8 cellular contexts compared by ENCODE assay signal in the genomic region with DNA sequence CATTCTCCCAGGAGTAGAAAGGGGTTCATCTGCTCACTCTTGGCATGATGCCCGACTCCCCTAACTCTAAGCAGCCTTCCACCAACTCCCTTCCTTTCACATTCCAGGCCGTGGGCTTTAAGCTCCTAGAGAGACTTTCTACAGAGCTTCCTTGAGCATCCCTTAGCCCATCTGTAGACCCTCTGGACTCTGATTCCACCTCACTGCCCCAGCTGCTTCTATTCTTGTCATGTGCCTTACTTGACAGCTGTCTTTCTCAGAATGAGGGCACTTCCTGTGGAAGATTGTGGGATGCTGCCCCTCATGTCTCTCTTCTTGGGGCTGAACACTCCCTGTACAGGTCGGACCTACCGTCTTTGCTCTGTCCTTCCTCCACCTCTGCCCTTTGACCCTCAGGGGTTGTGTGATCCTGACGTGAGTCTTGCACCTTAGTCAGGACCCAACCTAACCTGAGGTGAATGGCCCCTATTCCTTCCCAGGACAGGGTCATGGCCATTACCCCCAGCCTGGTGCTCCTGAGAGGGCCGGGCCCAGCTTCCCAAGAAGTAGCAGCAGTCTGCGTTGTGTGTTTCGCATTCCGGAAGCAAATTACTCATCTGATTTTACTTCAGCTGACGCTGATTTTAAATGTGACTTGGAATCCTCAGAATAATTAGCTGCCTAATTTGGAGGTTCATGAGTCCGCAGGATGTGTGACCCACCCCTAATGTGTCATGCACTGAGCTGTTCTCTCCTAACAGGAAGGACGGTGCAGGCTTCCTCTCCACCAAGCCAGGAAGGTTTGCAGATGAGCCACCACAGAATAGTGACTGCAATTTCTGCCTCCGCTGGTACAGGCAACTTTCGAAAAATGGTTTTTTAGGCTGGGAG. TPM values are rescaled to one million over a fixed set of nuclear protein-coding genes. Genes with fewer than 3 reads are reported as not detected.
A peak's percentile ranks its signal among the peaks of the same experiment; 100 is the strongest.
DNase-seq lines count a peak whose midpoint lies in the region; ATAC-seq and TF ChIP-seq lines count a peak whose summit lies in the region.

No MANE protein-coding gene starts in this region.

- peaks cover 18% of the 10 kb centered on the region for H3K79me2 ChIP-seq in trophoblast cell (ENCODE audit: control insufficient read depth, insufficient read depth, low read length, poor library complexity)

- peak overlapping the region; percentile 36 for H4K8ac ChIP-seq in trophoblast cell (ENCODE audit: low read depth, low read length)

- TF ChIP-seq CTCF in brain microvascular endothelial cell (IDR thresholded peaks at IDR 0.05; ENCODE audit: low read depth, low read length, missing control alignments), result no peak

- H2AK5ac ChIP-seq in trophoblast cell (ENCODE audit: low read length), result peak overlapping the region; percentile 41

- H3K14ac ChIP-seq in trophoblast cell (ENCODE audit: low read length), result peak overlapping the region; percentile 74

- H2BK5ac ChIP-seq in trophoblast cell (ENCODE audit: low read depth, low read length, poor library complexity), result peak overlapping the region; percentile 4

- peak; percentile 92 for DNase-seq in GM04504 (ENCODE audit: low read depth)
- DNase-seq in T-helper 2 cell treated with Interferon-gamma antibody and Interleukin-4, amounts not matched to agents 5 μg/mL and 100 μg/mL, for 36 hours (ENCODE audit: low spot score), result peak; percentile 51
- DNase-seq in brain microvascular endothelial cell, result peak; percentile 67
- peak; percentile 15 to 47 for DNase-seq in trophoblast cell
- no peak for DNase-seq in COR-L47 (lab: John Stamatoyannopoulos, UW)
- DNase-seq in sciatic nerve (ENCODE audit: low spot score), result no peak

- H2BK120ac ChIP-seq in trophoblast cell (ENCODE audit: insufficient read depth, low read length, poor library complexity), result peak overlapping the region; percentile 84

- H3K9me3 Mint-ChIP-seq in T-helper 2 cell treated with Interferon-gamma antibody and Interleukin-4, amounts not matched to agents 5 μg/mL and 100 μg/mL, for 36 hours, result no peaks in the 10 kb centered on the region

- H3K27me3 ChIP-seq in brain microvascular endothelial cell (replicated peaks) (no peaks in the 10 kb centered on the region), trophoblast cell (ENCODE audit: insufficient read depth, low read length) (no peaks in the 10 kb centered on the region)

- peak overlapping the region; percentile 83 for H3K4me3 Mint-ChIP-seq in T-helper 2 cell treated with Interferon-gamma antibody and Interleukin-4, amounts not matched to agents 5 μg/mL and 100 μg/mL, for 36 hours

- H3K4me2 ChIP-seq in trophoblast cell (ENCODE audit: low read length), result peak overlapping the region; percentile 40

- peak overlapping the region; percentile 17 for H3K27ac ChIP-seq in brain microvascular endothelial cell
- peak overlapping the region; percentile 71 for H3K27ac ChIP-seq in trophoblast cell (ENCODE audit: low read depth, low read length)

- H3K4ac ChIP-seq in trophoblast cell (ENCODE audit: low read depth, low read length), result peak overlapping the region; percentile 82

- no peak overlapping the region for H3K4me3 ChIP-seq in brain microvascular endothelial cell (ENCODE audit: low read depth, low read length)
- no peak overlapping the region for H3K4me3 ChIP-seq in trophoblast cell (ENCODE audit: low read depth, low read length)

- H3K27me3 Mint-ChIP-seq in T-helper 2 cell treated with Interferon-gamma antibody and Interleukin-4, amounts not matched to agents 5 μg/mL and 100 μg/mL, for 36 hours (ENCODE audit: low read depth), result peaks cover 5% of the 10 kb centered on the region

- peak overlapping the region; percentile 83 for H3K27ac Mint-ChIP-seq in T-helper 2 cell treated with Interferon-gamma antibody and Interleukin-4, amounts not matched to agents 5 μg/mL and 100 μg/mL, for 36 hours

- no peaks in the 10 kb centered on the region for H3K36me3 Mint-ChIP-seq in T-helper 2 cell treated with Interferon-gamma antibody and Interleukin-4, amounts not matched to agents 5 μg/mL and 100 μg/mL, for 36 hours (ENCODE audit: low read depth)

- H3K9me3 ChIP-seq in trophoblast cell (ENCODE audit: insufficient read depth, low read depth, low read length), result no peaks in the 10 kb centered on the region

- H4K91ac ChIP-seq in trophoblast cell (ENCODE audit: low read depth, low read length), result peak overlapping the region; percentile 85

- peaks cover 24% of the 10 kb centered on the region in 2 experiments for H3K4me1 ChIP-seq in trophoblast cell (ENCODE audit: control insufficient read depth in 1 of 2, insufficient read depth in 2 of 2, low read length in 2 of 2)

- H3K79me1 ChIP-seq in trophoblast cell (ENCODE audit: low read length), result peaks cover 43% of the 10 kb centered on the region

- intact Hi-C loops in sciatic nerve (cut with DNase I), result no loop called here

- WGBS in trophoblast cell (ENCODE audit: extremely low coverage, insufficient coverage, insufficient read length), result no CpG with 5 or more reads among the region's 14 CpGs

- in situ Hi-C loops in brain microvascular endothelial cell (cut with HindIII; ENCODE audit: low pct_ligation_motif_present, low sequenced_read_pairs), result no loop called here

- ATAC-seq in HG02798 (IDR thresholded peaks at IDR 0.05; ENCODE audit: poor library complexity, unreplicated experiment) (no peak), HG02970 (IDR thresholded peaks at IDR 0.05; ENCODE audit: low FRiP score, unreplicated experiment) (no peak), sciatic nerve (no peak)

- H3K23ac ChIP-seq in trophoblast cell (ENCODE audit: low read length), result no peak overlapping the region

- H4K12ac ChIP-seq in trophoblast cell (ENCODE audit: low read depth, low read length), result no peak overlapping the region

- H3K18ac ChIP-seq in trophoblast cell (ENCODE audit: low read length), result peak overlapping the region; percentile 42

- peaks cover 57% of the 10 kb centered on the region for H3K4me1 Mint-ChIP-seq in T-helper 2 cell treated with Interferon-gamma antibody and Interleukin-4, amounts not matched to agents 5 μg/mL and 100 μg/mL, for 36 hours (ENCODE audit: low read depth)

- H3K36me3 ChIP-seq in brain microvascular endothelial cell (replicated peaks), result no peaks in the 10 kb centered on the region
- peaks cover 9 to 13% of the 10 kb centered on the region in 2 experiments for H3K36me3 ChIP-seq in trophoblast cell (ENCODE audit: control insufficient read depth in 1 of 2, insufficient read depth in 2 of 2, low read length in 2 of 2)

- H3K9ac ChIP-seq in trophoblast cell (ENCODE audit: low read length), result no peak overlapping the region

- peak overlapping the region; percentile 0 for H2BK12ac ChIP-seq in trophoblast cell (ENCODE audit: low read length)

- H2AFZ ChIP-seq in trophoblast cell (ENCODE audit: insufficient read depth, low read length, poor library complexity), result no peak overlapping the region

RNA-seq across cellular contexts. Expression of gene GALNT6, which starts 2.7 kb away (rescaled TPM):
- polyA plus RNA-seq in trophoblast cell (2013), result 65.5 and 68.0 TPM in 2 replicates
- total RNA-seq in sciatic nerve, result 4.0 TPM

RNA-seq across cellular contexts. Expression of gene SLC4A8, which starts 30.7 kb away (rescaled TPM):
- polyA plus RNA-seq in trophoblast cell (2013), result 46.9 and 48.0 TPM in 2 replicates
- 1.2 TPM for total RNA-seq in sciatic nerve

RNA-seq across cellular contexts. Expression of gene CELA1, which starts 47.4 kb away (rescaled TPM):
- not detected in 2 replicates for polyA plus RNA-seq in trophoblast cell (2013)
- total RNA-seq in sciatic nerve, result not detected

Comparison
In these comparisons a context has a peak if more than half of its experiments do, and no peak if none do; other contexts are left out.
1. DNase-seq: peak in GM04504 (single experiment), T-helper 2 cell treated with Interferon-gamma antibody and Interleukin-4, amounts not matched to agents 5 μg/mL and 100 μg/mL, for 36 hours (single experiment), brain microvascular endothelial cell (single experiment) and trophoblast cell (2 of 2); none in COR-L47 (single experiment) and sciatic nerve (single experiment).